ENCODE assay signal across 8 cellular contexts in genomic region chr14:70822706-70823185, GRCh38. TPM values are rescaled to one million over a fixed set of nuclear protein-coding genes. Genes with fewer than 3 reads are reported as not detected.
DNase-seq lines count a peak whose midpoint lies in the region; ATAC-seq, FAIRE-seq and TF ChIP-seq lines count a peak whose summit lies in the region.

No MANE protein-coding gene starts in this region.

- H3K9ac ChIP-seq in mammary epithelial cell (ENCODE audit: insufficient read depth, low read length) (no peak overlapping the region), HepG2 (ENCODE audit: insufficient read depth, low read depth, low read length) (no peak overlapping the region)

- H4K20me1 ChIP-seq in mammary epithelial cell (ENCODE audit: insufficient read depth, low read length) (no peaks in the 10 kb centered on the region), HepG2 (ENCODE audit: insufficient read depth, low read length) (no peaks in the 10 kb centered on the region)

- no peaks in the 10 kb centered on the region for H3K36me3 ChIP-seq in mammary epithelial cell (ENCODE audit: insufficient read depth, low read length)
- no peaks in the 10 kb centered on the region for H3K36me3 ChIP-seq in HepG2 (replicated peaks in 1 of 2; ENCODE audit: control insufficient read depth in 1 of 2, insufficient read depth in 2 of 2, low read length in 2 of 2)
- no peaks in the 10 kb centered on the region for H3K36me3 ChIP-seq in thymus (ENCODE audit: control insufficient read depth, insufficient read depth)

- no peaks in the 10 kb centered on the region for H3K79me2 ChIP-seq in mammary epithelial cell (ENCODE audit: insufficient read depth, low read length)
- no peaks in the 10 kb centered on the region for H3K79me2 ChIP-seq in HepG2 (ENCODE audit: insufficient read depth, low read length)

- ATAC-seq in HepG2 = peak; percentile 64
- no peak for ATAC-seq in HG03442 (IDR thresholded peaks at IDR 0.05; ENCODE audit: unreplicated experiment)
- ATAC-seq in GM21576 (IDR thresholded peaks at IDR 0.05; ENCODE audit: unreplicated experiment) = no peak

- BruUV-seq in mammary epithelial cell (replicated peaks; lab: Mats Ljungman, UMichigan) (no TSS peak), HepG2 (replicated peaks; lab: Mats Ljungman, UMichigan) (no TSS peak)

- no peak for TF ChIP-seq POLR2A in HepG2 (IDR thresholded peaks at IDR 0.05; ENCODE audit: insufficient read depth in 1 of 2, low read depth in 2 of 2, low read length in 2 of 2)

- H3K27ac ChIP-seq in mammary epithelial cell (ENCODE audit: insufficient read depth, low read depth, low read length) = no peak overlapping the region
- H3K27ac ChIP-seq in HepG2 (ENCODE audit: extremely low read length, insufficient read depth, low read length) = no peak overlapping the region
- H3K27ac ChIP-seq in thymus (ENCODE audit: low read depth) = no peak overlapping the region

- WGBS in mammary epithelial cell (ENCODE audit: low coverage, missing lambda C conversion rate) = 22% methylated on average over 16 of the region's 19 CpGs
- 7% methylated on average over 17 of the region's 19 CpGs for WGBS in HepG2 (ENCODE audit: low lambda C conversion rate)
- WGBS in thymus = 15% methylated on average over 19 of the region's 19 CpGs

- H2AFZ ChIP-seq in mammary epithelial cell (ENCODE audit: low read depth, low read length) (peak overlapping the region; percentile 95), HepG2 (ENCODE audit: low read length) (no peak overlapping the region)

- TF ChIP-seq CTCF in GM13976 (IDR thresholded peaks at IDR 0.05; ENCODE audit: borderline replicate concordance, control extremely low read depth, extremely low read depth, insufficient read depth, missing control alignments) = no peak
- no peak for TF ChIP-seq CTCF in mammary epithelial cell (conservative IDR thresholded peaks at IDR 0.05 in 1 of 2, IDR thresholded peaks at IDR 0.05 in 1 of 2; ENCODE audit: extremely low read depth in 1 of 2, insufficient read depth in 1 of 2, low read depth in 1 of 2, low read length in 2 of 2)
- TF ChIP-seq CTCF in HepG2 (CRISPR knock-in tag; IDR thresholded peaks at IDR 0.05) = no peak

- dilution Hi-C loops in mammary epithelial cell (cut with HindIII; ENCODE audit: low sequenced_read_pairs) = no loop called here

- H3K4me1 ChIP-seq in mammary epithelial cell (ENCODE audit: insufficient read depth, low read length) (peaks cover 18% of the 10 kb centered on the region), HepG2 (ENCODE audit: insufficient read depth, low read length) (peaks cover 20% of the 10 kb centered on the region), thymus (ENCODE audit: control insufficient read depth, insufficient read depth, low read length) (peaks cover 3% of the 10 kb centered on the region)

- FAIRE-seq in HepG2 (lab: Jason Lieb, UNC) = no peak

- DNase-seq in GM13976 (ENCODE audit: low spot score) (peak; percentile 41), NCI-H69 (lab: John Stamatoyannopoulos, UW) (peak; percentile 83), mammary epithelial cell (no peak), HepG2 (ENCODE audit: low spot score) (no peak), DMS114 treated with DMSO at 0.1 percent for 48 hours (lab: John Stamatoyannopoulos, UW; ENCODE audit: unreplicated experiment) (no peak)

- intact Hi-C loops in mammary epithelial cell (cut with micrococcal nuclease) (loop anchor here (1.0 to 5.0 kb wide), 4 partner anchors 84 to 930 kb away; no protein-coding TSS in a partner anchor), HepG2 (cut with micrococcal nuclease; ENCODE audit: unreplicated experiment) (no loop called here)

- H3K4me2 ChIP-seq in mammary epithelial cell (ENCODE audit: insufficient read depth, low read depth, low read length) (peak overlapping the region; percentile 99), HepG2 (ENCODE audit: low read depth, low read length) (peak overlapping the region; percentile 76)

- H3K9me3 ChIP-seq in mammary epithelial cell (replicated peaks; ENCODE audit: insufficient read depth, low read length) = no peaks in the 10 kb centered on the region
- no peaks in the 10 kb centered on the region for H3K9me3 ChIP-seq in HepG2 (ENCODE audit: low read length)
- H3K9me3 ChIP-seq in thymus (ENCODE audit: control insufficient read depth) = no peaks in the 10 kb centered on the region

- TF ChIP-seq RAD21 in HepG2 (CRISPR knock-in tag; IDR thresholded peaks at IDR 0.05) = no peak

- TF ChIP-seq EP300 in HepG2 (IDR thresholded peaks at IDR 0.05; ENCODE audit: low read depth in 2 of 2, low read length in 2 of 2) (no peak), HepG2 (CRISPR knock-in tag; IDR thresholded peaks at IDR 0.05; ENCODE audit: borderline replicate concordance) (no peak)

- H3K4me3 ChIP-seq in mammary epithelial cell (replicated peaks in 1 of 3; ENCODE audit: insufficient read depth in 1 of 3, low read depth in 2 of 3, low read length in 3 of 3) (peak overlapping the region; percentile 69 to 76 (median 69)), HepG2 (replicated peaks in 1 of 3; ENCODE audit: insufficient read depth in 1 of 3, low read depth in 2 of 3, low read length in 3 of 3) (peak overlapping the region; percentile 58 to 83 (median 67); a peak in 4 of 6 replicates), thymus (ENCODE audit: low read length) (peak overlapping the region; percentile 61)

- CTCF ChIA-PET in mammary epithelial cell (lab: Charles Lee; ENCODE audit: low non-redundant PET) (no interaction called here), HepG2 (lab: Yijun Ruan, JAX; ENCODE audit: low intra/inter-chr PET ratio, low total read pairs) (no interaction called here)

- H3K27me3 ChIP-seq in mammary epithelial cell (ENCODE audit: insufficient read depth, low read length) = no peaks in the 10 kb centered on the region
- H3K27me3 ChIP-seq in HepG2 (ENCODE audit: control insufficient read depth in 1 of 2, insufficient read depth in 2 of 2, low read length in 2 of 2) = peaks cover 0 to 38% of the 10 kb centered on the region in 2 experiments; a peak in 3 of 5 replicates
- H3K27me3 ChIP-seq in thymus (ENCODE audit: control insufficient read depth, insufficient read depth) = peaks cover 32% of the 10 kb centered on the region

- POLR2A ChIA-PET in HepG2 (lab: Yijun Ruan, JAX) = interaction anchor here (1.9 kb wide), 1 partner anchor 14 kb away, joined by 4 read pairs; no protein-coding TSS in a partner anchor

- in situ Hi-C loops in GM13976 (cut with MboI; ENCODE audit: low sequenced_read_pairs, unreplicated experiment) = loop anchor here (5.0 kb wide), 1 partner anchor 140 kb away; no protein-coding TSS in a partner anchor
- in situ Hi-C loops in mammary epithelial cell (cut with MboI; ENCODE audit: low sequenced_read_pairs in 2 of 2) = loop anchor here in 1 of 2 donors (5.0 to 10.0 kb wide), 2 partner anchors 82 to 150 kb away; partner anchors contain the start of gene PCNX1
- in situ Hi-C loops in HepG2 (cut with HindIII; ENCODE audit: extremely low pct_ligation_motif_present, low pct_unique_long_range_greater_than_20kb) = loop anchor here (5.0 to 10.0 kb wide), 2 partner anchors 132 to 200 kb away; no protein-coding TSS in a partner anchor

TF ChIP-seq in HepG2, 621 proteins besides CTCF, POLR2A, EP300 and RAD21:
- no peak for TF ChIP-seq ZNF816 (CRISPR knock-in tag; IDR thresholded peaks at IDR 0.05; ENCODE audit: borderline replicate concordance)
- TF ChIP-seq ZNF800 (CRISPR knock-in tag; IDR thresholded peaks at IDR 0.05) = 0 out of 2 replicates have a peak, but pooled peaks have one; percentile 23
- TF ChIP-seq HNRNPK (IDR thresholded peaks at IDR 0.05; ENCODE audit: low read depth, low read length, poor library complexity, severe bottlenecking) = peak; percentile 35

RNA-seq across cellular contexts. Expression of gene MAP3K9, which starts 13.4 kb away (rescaled TPM):
- 10 to 100 TPM; 24.3 to 38.9 TPM for total RNA-seq in mammary epithelial cell
- 17.6 TPM for polyA plus RNA-seq in mammary epithelial cell
- 67.4 TPM for polyA minus RNA-seq in mammary epithelial cell
- total RNA-seq in HepG2 (2016; rRNA removed; fragmentation: Illumina TruSeq; extraction: Trizol) = 3.5 and 4.5 TPM in 2 replicates
- total RNA-seq in HepG2 (2016; cell fraction: cytosol; rRNA removed; fragmentation: Illumina TruSeq; extraction: Trizol; ENCODE audit: low read depth) = 0.62 and 1.2 TPM in 2 replicates
- total RNA-seq in HepG2 (2016; cell fraction: insoluble cytoplasmic fraction; rRNA removed; fragmentation: Illumina TruSeq; extraction: Trizol) = 2.6 and 4.4 TPM in 2 replicates
- total RNA-seq in HepG2 (2016; cell fraction: membrane; rRNA removed; fragmentation: Illumina TruSeq; extraction: Trizol) = 1.3 and 1.6 TPM in 2 replicates
- 4.5 TPM in 2 replicates for total RNA-seq in HepG2 (2016; cell fraction: nucleus; rRNA removed; fragmentation: Illumina TruSeq; extraction: Trizol)
- polyA plus RNA-seq in HepG2 (2011; rRNA removed) = 4.3 and 4.7 TPM in 2 replicates
- 2.9 and 3.0 TPM in 2 replicates for polyA plus RNA-seq in HepG2 (2011; cell fraction: cytosol; rRNA removed)
- polyA plus RNA-seq in HepG2 (2011; cell fraction: nucleus; rRNA removed) = 7.1 and 8.3 TPM in 2 replicates
- polyA plus RNA-seq in HepG2 (2012) = 3.0 and 4.6 TPM in 2 replicates
- polyA plus RNA-seq in HepG2 (2016; cell fraction: cytosol; fragmentation: Illumina TruSeq; extraction: Trizol; ENCODE audit: low read depth) = 0.14 and 0.20 TPM in 2 replicates
- 2.4 and 2.9 TPM in 2 replicates for polyA plus RNA-seq in HepG2 (2016; cell fraction: insoluble cytoplasmic fraction; fragmentation: Illumina TruSeq; extraction: Trizol; ENCODE audit: low read depth)
- polyA plus RNA-seq in HepG2 (2016; cell fraction: membrane; fragmentation: Illumina TruSeq; extraction: Trizol; ENCODE audit: low read depth) = 0.55 and 0.63 TPM in 2 replicates
- 5.0 and 5.3 TPM in 2 replicates for polyA plus RNA-seq in HepG2 (2016; cell fraction: nucleus; fragmentation: Illumina TruSeq; extraction: Trizol; ENCODE audit: insufficient read depth, low read depth)
- 5.8 and 6.7 TPM in 2 replicates for polyA minus RNA-seq in HepG2 (2011; rRNA and poly(A)+ RNA removed; ENCODE audit: low replicate concordance)
- 3.2 TPM in 2 replicates for polyA minus RNA-seq in HepG2 (2011; cell fraction: cytosol; rRNA and poly(A)+ RNA removed)
- 8.8 and 9.2 TPM in 2 replicates for polyA minus RNA-seq in HepG2 (2011; cell fraction: nucleus; rRNA and poly(A)+ RNA removed)
- 0.75 TPM for polyA plus RNA-seq in thymus

Comparison
In these comparisons a context has a peak if more than half of its experiments do, and no peak if none do; other contexts are left out.
1. DNase-seq: peak in GM13976 (single experiment) and NCI-H69 (single experiment); none in mammary epithelial cell (single experiment), HepG2 (single experiment) and DMS114 treated with DMSO at 0.1 percent for 48 hours (single experiment).
2. Peak in every context shown above with its lines, with median percentiles within 50 percentile points of each other: H3K4me3 ChIP-seq.